Comparison of ENCODE assay signal across 8 cellular contexts in the genomic region with DNA sequence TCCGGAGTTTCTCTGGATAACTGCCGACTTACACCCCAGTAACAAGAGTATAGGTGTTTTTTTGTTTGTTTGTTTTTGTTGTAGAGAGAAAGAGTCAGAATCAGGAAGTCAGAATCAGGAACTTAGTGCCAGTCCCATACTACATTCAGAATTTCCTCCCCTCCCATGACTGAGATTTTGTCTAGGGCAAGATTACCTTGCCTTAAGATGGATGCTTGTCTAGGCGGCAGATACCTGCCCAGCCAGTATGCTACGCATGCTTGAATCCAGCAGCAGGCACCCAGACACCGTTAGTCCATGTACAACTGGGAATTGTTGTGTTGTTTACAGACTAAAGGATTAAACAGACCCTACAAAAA. TPM values are rescaled to one million over a fixed set of nuclear protein-coding genes. Genes with fewer than 3 reads are reported as not detected.
DNase-seq lines count a peak whose midpoint lies in the region; ATAC-seq and TF ChIP-seq lines count a peak whose summit lies in the region.

No MANE protein-coding gene starts in this region.

- H3K27me3 ChIP-seq in Caco-2 (replicated peaks; ENCODE audit: control insufficient read depth, insufficient read depth, low read length) (no peaks in the 10 kb centered on the region), right cardiac atrium (ENCODE audit: control insufficient read depth, insufficient read depth) (no peaks in the 10 kb centered on the region)

- DNase-seq in Caco-2 (peak in 1 of 2 experiments; percentile 24), NCI-H1105 (lab: John Stamatoyannopoulos, UW) (peak; percentile 34), right cardiac atrium (no peak), GF-D8 (lab: John Stamatoyannopoulos, UW) (no peak), OCI-M1 (lab: John Stamatoyannopoulos, UW) (no peak)
- DNase-seq in activated T-helper 2 cell treated with anti-CD3 and anti-CD28 coated beads, Interferon-gamma antibody, Interleukin-2, Interleukin-4, amounts not matched to agents 10 μg/mL and 5 μg/mL and 100 μg/mL, durations not matched to agents 14 hours and 24 hours and 36 hours (ENCODE audit: low spot score): no peak

- no peaks in the 10 kb centered on the region for H3K27me3 Mint-ChIP-seq in Caco-2 (ENCODE audit: insufficient read depth, unreplicated experiment)
- H3K27me3 Mint-ChIP-seq in activated T-helper 2 cell treated with anti-CD3 and anti-CD28 coated beads, Interferon-gamma antibody, Interleukin-2, Interleukin-4, amounts not matched to agents 10 μg/mL and 5 μg/mL and 100 μg/mL, durations not matched to agents 14 hours and 24 hours and 36 hours (ENCODE audit: low read depth): no peaks in the 10 kb centered on the region

- H3K4me3 ChIP-seq in Caco-2 (ENCODE audit: low read depth, low read length) (peak overlapping the region; percentile 33), right cardiac atrium (ENCODE audit: low read length) (peak overlapping the region; percentile 81), skin epidermis (peak overlapping the region; percentile 38 to 51 (median 43))

- TF ChIP-seq CTCF in Caco-2 (IDR thresholded peaks at IDR 0.05; ENCODE audit: insufficient read depth in 1 of 2, low read depth in 1 of 2, low read length in 1 of 2, severe bottlenecking in 1 of 2, unreplicated experiment in 1 of 2): no peak

- H3K9me3 ChIP-seq in Caco-2: no peaks in the 10 kb centered on the region
- H3K9me3 ChIP-seq in right cardiac atrium (ENCODE audit: control insufficient read depth, low read length): no peaks in the 10 kb centered on the region

- POLR2A ChIA-PET in Caco-2 (lab: Charles Lee): interaction anchor here (0.9 to 1.1 kb wide), 3 partner anchors 34 to 383 kb away, joined by 3 to 5 read pairs (median 3); a partner anchor contains a TSS

- peaks cover 97% of the 10 kb centered on the region for H3K36me3 Mint-ChIP-seq in Caco-2 (ENCODE audit: insufficient read depth, unreplicated experiment)
- peaks cover 96% of the 10 kb centered on the region for H3K36me3 Mint-ChIP-seq in activated T-helper 2 cell treated with anti-CD3 and anti-CD28 coated beads, Interferon-gamma antibody, Interleukin-2, Interleukin-4, amounts not matched to agents 10 μg/mL and 5 μg/mL and 100 μg/mL, durations not matched to agents 14 hours and 24 hours and 36 hours (ENCODE audit: low read depth)

- H3K27ac Mint-ChIP-seq in Caco-2 (ENCODE audit: unreplicated experiment): peak overlapping the region; percentile 97
- H3K27ac Mint-ChIP-seq in activated T-helper 2 cell treated with anti-CD3 and anti-CD28 coated beads, Interferon-gamma antibody, Interleukin-2, Interleukin-4, amounts not matched to agents 10 μg/mL and 5 μg/mL and 100 μg/mL, durations not matched to agents 14 hours and 24 hours and 36 hours: peak overlapping the region; percentile 77

- peak overlapping the region; percentile 93 for H3K27ac ChIP-seq in right cardiac atrium (ENCODE audit: low read length)
- peak overlapping the region in 20 of 21 experiments; percentile 63 to 95 (median 88) for H3K27ac ChIP-seq in skin epidermis

- ATAC-seq in right cardiac atrium (peak; percentile 27 to 29), GM21723 (IDR thresholded peaks at IDR 0.05; ENCODE audit: unreplicated experiment) (no peak)

- H3K4me1 Mint-ChIP-seq in Caco-2 (ENCODE audit: low read depth, unreplicated experiment): peaks cover 33% of the 10 kb centered on the region
- H3K4me1 Mint-ChIP-seq in activated T-helper 2 cell treated with anti-CD3 and anti-CD28 coated beads, Interferon-gamma antibody, Interleukin-2, Interleukin-4, amounts not matched to agents 10 μg/mL and 5 μg/mL and 100 μg/mL, durations not matched to agents 14 hours and 24 hours and 36 hours (ENCODE audit: low read depth): peaks cover 78% of the 10 kb centered on the region

- 20% methylated on average over 5 of the region's 5 CpGs for WGBS in right cardiac atrium

- peak overlapping the region; percentile 92 for H3K4me3 Mint-ChIP-seq in Caco-2 (ENCODE audit: unreplicated experiment)
- H3K4me3 Mint-ChIP-seq in activated T-helper 2 cell treated with anti-CD3 and anti-CD28 coated beads, Interferon-gamma antibody, Interleukin-2, Interleukin-4, amounts not matched to agents 10 μg/mL and 5 μg/mL and 100 μg/mL, durations not matched to agents 14 hours and 24 hours and 36 hours (ENCODE audit: low read depth): peak overlapping the region; percentile 86

- H3K36me3 ChIP-seq in Caco-2 (ENCODE audit: control insufficient read depth, insufficient read depth, low read length): peaks cover 8% of the 10 kb centered on the region

- H3K4me1 ChIP-seq in Caco-2 (peaks cover 35% of the 10 kb centered on the region), right cardiac atrium (ENCODE audit: control insufficient read depth, insufficient read depth, low read length) (peaks cover 2% of the 10 kb centered on the region)

- no peaks in the 10 kb centered on the region for H3K9me3 Mint-ChIP-seq in Caco-2 (ENCODE audit: unreplicated experiment)
- no peaks in the 10 kb centered on the region for H3K9me3 Mint-ChIP-seq in activated T-helper 2 cell treated with anti-CD3 and anti-CD28 coated beads, Interferon-gamma antibody, Interleukin-2, Interleukin-4, amounts not matched to agents 10 μg/mL and 5 μg/mL and 100 μg/mL, durations not matched to agents 14 hours and 24 hours and 36 hours

- intact Hi-C loops in Caco-2 (cut with micrococcal nuclease; ENCODE audit: unreplicated experiment): loop anchor here (10.0 kb wide), 1 partner anchor 380 kb away; a partner anchor contains a TSS
- intact Hi-C loops in activated T-helper 2 cell treated with anti-CD3 and anti-CD28 coated beads, Interferon-gamma antibody, Interleukin-2, Interleukin-4, amounts not matched to agents 10 μg/mL and 5 μg/mL and 100 μg/mL, durations not matched to agents 14 hours and 24 hours and 36 hours (cut with micrococcal nuclease): no loop called here
- intact Hi-C loops in right cardiac atrium (cut with DNase I): no loop called here

- BruUV-seq in Caco-2 (replicated peaks; lab: Mats Ljungman, UMichigan): no TSS peak

- CTCF ChIA-PET in Caco-2 (lab: Charles Lee): interaction anchor here (1.0 to 1.1 kb wide), 3 partner anchors 10 to 33 kb away, joined by 3 read pairs; no protein-coding TSS in a partner anchor

RNA-seq across cellular contexts. Expression of a gene that starts 6.1 kb away (rescaled TPM):
- 319 and 333 TPM in 2 replicates for total RNA-seq in Caco-2 (2022)
- total RNA-seq in activated T-helper 2 cell treated with anti-CD3 and anti-CD28 coated beads, Interferon-gamma antibody, Interleukin-2, Interleukin-4, amounts not matched to agents 10 μg/mL and 5 μg/mL and 100 μg/mL, durations not matched to agents 14 hours and 24 hours and 36 hours: 452 and 492 TPM in 2 replicates
- 100 to 1,000 TPM; 121 to 145 (median 129) TPM for total RNA-seq in right cardiac atrium
- polyA plus RNA-seq in right cardiac atrium: 57.7 TPM

RNA-seq across cellular contexts. Expression of a gene that starts 33.5 kb away (rescaled TPM):
- total RNA-seq in Caco-2 (2022): 1.1 and 1.3 TPM in 2 replicates
- 1.3 and 1.6 TPM in 2 replicates for total RNA-seq in activated T-helper 2 cell treated with anti-CD3 and anti-CD28 coated beads, Interferon-gamma antibody, Interleukin-2, Interleukin-4, amounts not matched to agents 10 μg/mL and 5 μg/mL and 100 μg/mL, durations not matched to agents 14 hours and 24 hours and 36 hours
- total RNA-seq in right cardiac atrium: under 1 TPM in 3 of 4 donors, not detected in 1; 0.17 to 0.42 (median 0.32) TPM
- polyA plus RNA-seq in right cardiac atrium: 0.14 TPM

RNA-seq across cellular contexts. Expression of a gene that starts 33.6 kb away (rescaled TPM):
- total RNA-seq in Caco-2 (2022) (29.1 and 42.0 TPM in 2 replicates), right cardiac atrium (1 to 10 TPM; 2.9 to 7.9 (median 6.0) TPM)
- total RNA-seq in activated T-helper 2 cell treated with anti-CD3 and anti-CD28 coated beads, Interferon-gamma antibody, Interleukin-2, Interleukin-4, amounts not matched to agents 10 μg/mL and 5 μg/mL and 100 μg/mL, durations not matched to agents 14 hours and 24 hours and 36 hours: 11.5 and 15.2 TPM in 2 replicates
- polyA plus RNA-seq in right cardiac atrium: 5.1 TPM
